Comparison of ENCODE assay signal across 8 cellular contexts in genomic region chr12:71216725-71217579, GRCh38. TPM values are rescaled to one million over a fixed set of nuclear protein-coding genes. Genes with fewer than 3 reads are reported as not detected.
DNase-seq lines count a peak whose midpoint lies in the region; ATAC-seq, FAIRE-seq and TF ChIP-seq lines count a peak whose summit lies in the region.

No MANE protein-coding gene starts in this region.

- peaks cover 0 to 22% (median 7%) of the 10 kb centered on the region in 3 donors for H3K4me1 ChIP-seq in pancreas

- peak; percentile 64 to 88 (median 86) for ATAC-seq in pancreas
- no peak for ATAC-seq in HG02970 (IDR thresholded peaks at IDR 0.05; ENCODE audit: low FRiP score, unreplicated experiment)
- ATAC-seq in HG02973 (IDR thresholded peaks at IDR 0.05; ENCODE audit: unreplicated experiment): no peak
- ATAC-seq in GM21717 (IDR thresholded peaks at IDR 0.05; ENCODE audit: unreplicated experiment): no peak

- H3K27ac ChIP-seq in pancreas: peak overlapping the region in 2 of 4 donors; percentile 0 to 39

- H3K9me3 ChIP-seq in pancreas: no peaks in the 10 kb centered on the region

- intact Hi-C loops in pancreas (cut with DNase I): no loop called here

- WGBS in pancreas, 2 donors: 31 to 34% methylated on average over 4 of the region's 4 CpGs

- no peaks in the 10 kb centered on the region for H3K27me3 ChIP-seq in pancreas

- TF ChIP-seq CTCF in pancreas (IDR thresholded peaks at IDR 0.05): peak in 3 of 4 donors; percentile 17 to 42 (median 32)

- peak; percentile 9 for DNase-seq in GM03348 (ENCODE audit: low spot score)
- DNase-seq in HS-5 (ENCODE audit: low read depth): peak; percentile 16
- DNase-seq in OCI-M1 (lab: John Stamatoyannopoulos, UW): peak; percentile 90
- peak; percentile 75 to 83 for DNase-seq in erythroblast (lab: John Stamatoyannopoulos, UW)
- peak in 3 of 6 donors; percentile 22 to 51 (median 31) for DNase-seq in pancreas

- peak; percentile 32 for FAIRE-seq in pancreas (lab: Jason Lieb, UNC)

- H3K4me3 ChIP-seq in pancreas: no peak overlapping the region

- no peak for TF ChIP-seq POLR2A in erythroblast (IDR thresholded peaks at IDR 0.05; ENCODE audit: low read length)

- no peaks in the 10 kb centered on the region for H3K36me3 ChIP-seq in pancreas

RNA-seq across cellular contexts. Expression of gene TSPAN8, which starts 59.2 kb away (rescaled TPM):
- 10 to 100 TPM; 21.8 to 90.3 (median 25.8) TPM for total RNA-seq in pancreas
- 10 to 100 TPM; 38.2 to 95.9 TPM for polyA plus RNA-seq in pancreas

Comparison
In these comparisons a context has a peak if more than half of its experiments do, and no peak if none do; other contexts are left out.
1. ATAC-seq: peak in pancreas (4 of 4); none in HG02970 (single experiment), HG02973 (single experiment) and GM21717 (single experiment).